Comparison of ENCODE assay signal across 12 cellular contexts in genomic region chr22:39090426-39091064, GRCh38. TPM values are rescaled to one million over a fixed set of nuclear protein-coding genes. Genes with fewer than 3 reads are reported as not detected.
DNase-seq lines count a peak whose midpoint lies in the region; ATAC-seq and TF ChIP-seq lines count a peak whose summit lies in the region.
"Had no signal": no experiment of that assay in that cellular context is flagged by ENCODE, and none has a peak within 500 bp of the region (broad histone marks: within the 10 kb centered on the region; RNA-seq: fewer than 3 reads in every experiment).

No MANE protein-coding gene starts in this region.

- DNase-seq in CD4-positive, CD25-positive, alpha-beta regulatory T cell = peak; percentile 69 to 97 (median 85)
- DNase-seq in T-helper 17 cell (peak; percentile 69 to 77 (median 69)), omental fat pad (ENCODE audit: low spot score) (no peak), NCI-H446 (lab: John Stamatoyannopoulos, UW) (no peak), DMS53 (lab: John Stamatoyannopoulos, UW) (no peak), NCI-H1436 (lab: John Stamatoyannopoulos, UW) (no peak)
- DNase-seq in activated naive CD4-positive, alpha-beta T cell treated with Interleukin-2 at 50 U/mL for 16 hours = peak; percentile 86
- DNase-seq in stimulated activated CD4-positive, alpha-beta T cell treated with anti-CD3 and anti-CD28 coated beads, Interleukin-12 subunit alpha, Interleukin-12 subunit beta, amount 100 ng/mL, for 4 hours = peak; percentile 51
- DNase-seq: C1 segment of cervical spinal cord had no signal

- peak overlapping the region; percentile 94 to 99 (median 96) for H3K27ac Mint-ChIP-seq in CD4-positive, CD25-positive, alpha-beta regulatory T cell
- peak overlapping the region; percentile 98 for H3K27ac Mint-ChIP-seq in T-helper 17 cell

- H3K27ac ChIP-seq in CD4-positive, CD25-positive, alpha-beta regulatory T cell (ENCODE audit: insufficient read depth, low read length, poor library complexity, severe bottlenecking) = peak overlapping the region; percentile 94

- H3K4me1 Mint-ChIP-seq in CD4-positive, CD25-positive, alpha-beta regulatory T cell = peaks cover 11 to 79% (median 52%) of the 10 kb centered on the region in 4 donors
- H3K4me1 Mint-ChIP-seq in T-helper 17 cell = peaks cover 52% of the 10 kb centered on the region

- no peaks in the 10 kb centered on the region for H3K9me3 ChIP-seq in CD4-positive, CD25-positive, alpha-beta regulatory T cell (ENCODE audit: control insufficient read depth in 2 of 2, low read length in 2 of 2)
- no peaks in the 10 kb centered on the region for H3K9me3 ChIP-seq in T-helper 17 cell (ENCODE audit: control insufficient read depth, low read length, poor library complexity, severe bottlenecking)
- H3K9me3 ChIP-seq: tibial nerve had no signal

- peaks cover 10% of the 10 kb centered on the region for H3K36me3 Mint-ChIP-seq in CD4-positive, CD25-positive, alpha-beta regulatory T cell
- H3K36me3 Mint-ChIP-seq in T-helper 17 cell (ENCODE audit: low read depth) = peaks cover 5% of the 10 kb centered on the region

- peaks cover 7% of the 10 kb centered on the region for H3K36me3 ChIP-seq in CD4-positive, CD25-positive, alpha-beta regulatory T cell (ENCODE audit: control insufficient read depth, insufficient read depth, low read length)

- H3K27me3 ChIP-seq in CD4-positive, CD25-positive, alpha-beta regulatory T cell (ENCODE audit: control insufficient read depth, insufficient read depth, low read length) = no peaks in the 10 kb centered on the region
- H3K27me3 ChIP-seq: tibial nerve had no signal

- no peaks in the 10 kb centered on the region for H3K27me3 Mint-ChIP-seq in CD4-positive, CD25-positive, alpha-beta regulatory T cell
- no peaks in the 10 kb centered on the region for H3K27me3 Mint-ChIP-seq in T-helper 17 cell

- H3K4me1 ChIP-seq in CD4-positive, CD25-positive, alpha-beta regulatory T cell (ENCODE audit: control insufficient read depth, insufficient read depth, low read length, poor library complexity, severe bottlenecking) = peaks cover 62% of the 10 kb centered on the region

- peak overlapping the region; percentile 70 to 92 (median 78) for H3K4me3 Mint-ChIP-seq in CD4-positive, CD25-positive, alpha-beta regulatory T cell
- peak overlapping the region; percentile 76 for H3K4me3 Mint-ChIP-seq in T-helper 17 cell

- peak; percentile 86 to 88 for ATAC-seq in CD4-positive, CD25-positive, alpha-beta regulatory T cell (ENCODE audit: low read depth in 2 of 2)
- peak; percentile 87 for ATAC-seq in T-helper 17 cell
- ATAC-seq in omental fat pad (ENCODE audit: low FRiP score) = no peak
- ATAC-seq: Panc1 had no signal

- no peak for TF ChIP-seq CTCF in omental fat pad (IDR thresholded peaks at IDR 0.05)

- no peaks in the 10 kb centered on the region for H3K9me3 Mint-ChIP-seq in CD4-positive, CD25-positive, alpha-beta regulatory T cell

- H3K4me3 ChIP-seq in CD4-positive, CD25-positive, alpha-beta regulatory T cell (ENCODE audit: low read depth, low read length) = peak overlapping the region; percentile 65
- H3K4me3 ChIP-seq: tibial nerve had no signal

RNA-seq across cellular contexts. Expression of gene APOBEC3H, which starts 6.5 kb away (rescaled TPM):
- total RNA-seq in CD4-positive, CD25-positive, alpha-beta regulatory T cell = 4.9 TPM
- 1 to 10 TPM; 1.7 to 7.8 (median 2.2) TPM for polyA plus RNA-seq in CD4-positive, CD25-positive, alpha-beta regulatory T cell
- total RNA-seq in T-helper 17 cell (1 to 10 TPM; 1.4 to 4.4 TPM), omental fat pad (under 1 TPM in 2 of 4 donors, not detected in 2; 0.63 to 0.95 TPM)
- total RNA-seq: glomerular endothelial cell had no signal

RNA-seq across cellular contexts. Expression of gene APOBEC3G, which starts 13.5 kb away (rescaled TPM):
- 49.0 TPM for total RNA-seq in CD4-positive, CD25-positive, alpha-beta regulatory T cell
- polyA plus RNA-seq in CD4-positive, CD25-positive, alpha-beta regulatory T cell = 100 to 1,000 TPM in 1 of 4 donors, 10 to 100 TPM in 3; 51.0 to 105 (median 75.6) TPM
- total RNA-seq in T-helper 17 cell (10 to 100 TPM; 21.5 to 24.6 TPM), omental fat pad (10 to 100 TPM in 1 of 4 donors, 1 to 10 TPM in 3; 5.5 to 20.3 (median 6.7) TPM)

RNA-seq across cellular contexts. Expression of gene APOBEC3F, which starts 49.9 kb away (rescaled TPM):
- 17.6 TPM for total RNA-seq in CD4-positive, CD25-positive, alpha-beta regulatory T cell
- 10 to 100 TPM in 2 of 4 donors, 1 to 10 TPM in 2; 7.8 to 18.4 (median 10.4) TPM for polyA plus RNA-seq in CD4-positive, CD25-positive, alpha-beta regulatory T cell
- total RNA-seq in T-helper 17 cell (10 to 100 TPM; 11.7 to 13.5 TPM), omental fat pad (1 to 10 TPM; 1.8 to 9.0 (median 2.6) TPM)

Comparison
In these comparisons a context has a peak if more than half of its experiments do, and no peak if none do; other contexts are left out.
1. DNase-seq: peak in CD4-positive, CD25-positive, alpha-beta regulatory T cell (3 of 3), T-helper 17 cell (3 of 3), activated naive CD4-positive, alpha-beta T cell treated with Interleukin-2 at 50 U/mL for 16 hours (single experiment) and stimulated activated CD4-positive, alpha-beta T cell treated with anti-CD3 and anti-CD28 coated beads, Interleukin-12 subunit alpha, Interleukin-12 subunit beta, amount 100 ng/mL, for 4 hours (single experiment); none in omental fat pad (single experiment), NCI-H446 (0 of 2), DMS53 (single experiment) and NCI-H1436 (single experiment).